Comparison of ENCODE assay signal across 8 cellular contexts in the genomic region with DNA sequence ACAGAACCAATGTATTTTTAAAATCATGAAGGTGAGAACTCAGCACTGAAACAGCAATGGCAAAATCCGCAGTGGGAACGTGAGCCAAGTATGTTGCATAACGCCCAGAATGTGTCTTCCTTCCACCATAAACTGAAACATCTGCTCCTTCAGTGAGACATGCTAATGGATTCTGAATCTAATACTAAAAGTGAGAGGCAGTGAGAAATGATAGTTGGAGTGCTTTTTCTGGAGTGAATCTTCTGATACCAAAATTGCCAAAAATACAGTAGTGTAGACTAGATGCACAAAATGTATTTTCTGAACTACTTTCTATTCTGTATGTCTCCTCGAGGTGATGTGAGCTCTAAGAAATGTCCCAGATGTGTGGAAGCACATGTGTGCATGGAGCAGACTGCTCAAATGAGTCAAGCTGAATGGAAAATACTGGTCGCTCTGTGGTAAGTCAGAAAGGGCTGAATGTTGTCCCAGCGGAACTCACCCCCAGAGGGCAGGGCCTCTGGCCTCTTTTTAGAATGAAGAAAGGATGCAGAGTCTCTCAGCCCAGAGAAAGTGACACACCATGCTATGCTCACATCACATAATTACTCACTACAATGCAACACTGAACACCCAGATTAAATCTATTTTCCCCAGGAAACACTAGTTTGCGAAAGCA.
DNase-seq lines count a peak whose midpoint lies in the region; ATAC-seq and TF ChIP-seq lines count a peak whose summit lies in the region.

No MANE protein-coding gene starts in this region.

- no peak for TF ChIP-seq CTCF in BE2C (IDR thresholded peaks at IDR 0.05; ENCODE audit: low read depth, low read length)

- peaks cover 5% of the 10 kb centered on the region; the same call in 1 of the 2 replicates for H3K4me1 ChIP-seq in iPS-20b (ENCODE audit: insufficient read depth, low read length)
- H3K4me1 ChIP-seq in BE2C, result no peaks in the 10 kb centered on the region

- no peaks in the 10 kb centered on the region for H3K9me3 Mint-ChIP-seq in activated T-helper 1 cell treated with anti-CD3 and anti-CD28 coated beads, Interleukin-12 subunit alpha, Interleukin-12 subunit beta, Interleukin-2, Interleukin-4 antibody, amounts not matched to agents 30 ng/mL and 10 ng/mL and 1 ng/mL, durations not matched to agents 14 hours and 24 hours and 36 hours

- intact Hi-C loops in activated T-helper 1 cell treated with anti-CD3 and anti-CD28 coated beads, Interleukin-12 subunit alpha, Interleukin-12 subunit beta, Interleukin-2, Interleukin-4 antibody, amounts not matched to agents 30 ng/mL and 10 ng/mL and 1 ng/mL, durations not matched to agents 14 hours and 24 hours and 36 hours (cut with micrococcal nuclease), result loop anchor here (1.0 kb wide), 4 partner anchors 22 to 71 kb away; no protein-coding TSS in a partner anchor

- H3K36me3 Mint-ChIP-seq in activated T-helper 1 cell treated with anti-CD3 and anti-CD28 coated beads, Interleukin-12 subunit alpha, Interleukin-12 subunit beta, Interleukin-2, Interleukin-4 antibody, amounts not matched to agents 30 ng/mL and 10 ng/mL and 1 ng/mL, durations not matched to agents 14 hours and 24 hours and 36 hours (ENCODE audit: low read depth), result peaks cover 6% of the 10 kb centered on the region

- H3K4me3 ChIP-seq in iPS-20b (ENCODE audit: low read length) (peak overlapping the region; percentile 0; the same call in 1 of the 2 replicates), BE2C (ENCODE audit: low read depth, low read length) (no peak overlapping the region)

- peaks cover 56% of the 10 kb centered on the region for H3K4me1 Mint-ChIP-seq in activated T-helper 1 cell treated with anti-CD3 and anti-CD28 coated beads, Interleukin-12 subunit alpha, Interleukin-12 subunit beta, Interleukin-2, Interleukin-4 antibody, amounts not matched to agents 30 ng/mL and 10 ng/mL and 1 ng/mL, durations not matched to agents 14 hours and 24 hours and 36 hours (ENCODE audit: low read depth)

- H3K27me3 ChIP-seq in iPS-20b (ENCODE audit: insufficient read depth, low read length), result no peaks in the 10 kb centered on the region
- H3K27me3 ChIP-seq in BE2C, result no peaks in the 10 kb centered on the region

- no peaks in the 10 kb centered on the region for H3K27me3 Mint-ChIP-seq in activated T-helper 1 cell treated with anti-CD3 and anti-CD28 coated beads, Interleukin-12 subunit alpha, Interleukin-12 subunit beta, Interleukin-2, Interleukin-4 antibody, amounts not matched to agents 30 ng/mL and 10 ng/mL and 1 ng/mL, durations not matched to agents 14 hours and 24 hours and 36 hours (ENCODE audit: insufficient read depth)

- DNase-seq in activated T-helper 1 cell treated with anti-CD3 and anti-CD28 coated beads, Interleukin-12 subunit alpha, Interleukin-12 subunit beta, Interleukin-2, Interleukin-4 antibody, amounts not matched to agents 30 ng/mL and 10 ng/mL and 1 ng/mL, durations not matched to agents 14 hours and 24 hours and 36 hours (ENCODE audit: low spot score), result peak; percentile 33
- peak; percentile 39 to 55 (median 54) for DNase-seq in stimulated activated CD4-positive, alpha-beta T cell treated with anti-CD3 and anti-CD28 coated beads, TNF-alpha, amount 100 ng/mL, for 48 hours (ENCODE audit: low read depth in 3 of 3)
- no peak for DNase-seq in RPMI8226
- no peak for DNase-seq in A172 (ENCODE audit: low spot score)
- DNase-seq in BE2C, result no peak

- no peak overlapping the region for H3K9ac ChIP-seq in iPS-20b (ENCODE audit: low read depth, low read length)

- peak overlapping the region; percentile 87 for H3K27ac Mint-ChIP-seq in activated T-helper 1 cell treated with anti-CD3 and anti-CD28 coated beads, Interleukin-12 subunit alpha, Interleukin-12 subunit beta, Interleukin-2, Interleukin-4 antibody, amounts not matched to agents 30 ng/mL and 10 ng/mL and 1 ng/mL, durations not matched to agents 14 hours and 24 hours and 36 hours

- H3K27ac ChIP-seq in iPS-20b (ENCODE audit: low read length), result peak overlapping the region; percentile 3

- no peaks in the 10 kb centered on the region for H3K9me3 ChIP-seq in iPS-20b (ENCODE audit: insufficient read depth, low read depth, low read length)
- H3K9me3 ChIP-seq in BE2C, result no peaks in the 10 kb centered on the region; the same call in 1 of the 2 replicates

- peak; percentile 37 for ATAC-seq in HG02870 (IDR thresholded peaks at IDR 0.05; ENCODE audit: unreplicated experiment)
- no peak for ATAC-seq in HG03280 (IDR thresholded peaks at IDR 0.05; ENCODE audit: unreplicated experiment)

- H3K36me3 ChIP-seq in iPS-20b (ENCODE audit: insufficient read depth, low read depth, low read length) (no peaks in the 10 kb centered on the region), BE2C (no peaks in the 10 kb centered on the region)

- H3K4me3 Mint-ChIP-seq in activated T-helper 1 cell treated with anti-CD3 and anti-CD28 coated beads, Interleukin-12 subunit alpha, Interleukin-12 subunit beta, Interleukin-2, Interleukin-4 antibody, amounts not matched to agents 30 ng/mL and 10 ng/mL and 1 ng/mL, durations not matched to agents 14 hours and 24 hours and 36 hours, result no peak overlapping the region

Comparison
In these comparisons a context has a peak if more than half of its experiments do, and no peak if none do; other contexts are left out.
1. DNase-seq: peak in activated T-helper 1 cell treated with anti-CD3 and anti-CD28 coated beads, Interleukin-12 subunit alpha, Interleukin-12 subunit beta, Interleukin-2, Interleukin-4 antibody, amounts not matched to agents 30 ng/mL and 10 ng/mL and 1 ng/mL, durations not matched to agents 14 hours and 24 hours and 36 hours (single experiment) and stimulated activated CD4-positive, alpha-beta T cell treated with anti-CD3 and anti-CD28 coated beads, TNF-alpha, amount 100 ng/mL, for 48 hours (3 of 3); none in RPMI8226 (single experiment), A172 (single experiment) and BE2C (single experiment).